In genomic region chr17:76445697-76446448, GRCh38 we compare ENCODE assay signal across 1 cellular context.
TF ChIP-seq lines count a peak whose summit lies in the region.

No MANE protein-coding gene starts in this region.

TF ChIP-seq in WTC11, 78 proteins besides CTCF, POLR2A, EP300 and RAD21 (continued from another document):
- peak; percentile 85 for TF ChIP-seq USF1 (CRISPR knock-in tag; IDR thresholded peaks at IDR 0.05)
- no peak for TF ChIP-seq PREB (CRISPR knock-in tag; IDR thresholded peaks at IDR 0.05; ENCODE audit: borderline replicate concordance)
- no peak for TF ChIP-seq ZNF396 (CRISPR knock-in tag; IDR thresholded peaks at IDR 0.05; ENCODE audit: borderline replicate concordance)
- no peak for TF ChIP-seq JAZF1 (CRISPR knock-in tag; IDR thresholded peaks at IDR 0.05)
- no peak for TF ChIP-seq EMX1 (CRISPR knock-in tag; IDR thresholded peaks at IDR 0.05)
- TF ChIP-seq AFF4 (CRISPR knock-in tag; IDR thresholded peaks at IDR 0.05; ENCODE audit: borderline replicate concordance): no peak
- TF ChIP-seq KAT7 (CRISPR knock-in tag; IDR thresholded peaks at IDR 0.05; ENCODE audit: borderline replicate concordance): no peak
